Comparison of ENCODE assay signal across 8 cellular contexts in the genomic region with DNA sequence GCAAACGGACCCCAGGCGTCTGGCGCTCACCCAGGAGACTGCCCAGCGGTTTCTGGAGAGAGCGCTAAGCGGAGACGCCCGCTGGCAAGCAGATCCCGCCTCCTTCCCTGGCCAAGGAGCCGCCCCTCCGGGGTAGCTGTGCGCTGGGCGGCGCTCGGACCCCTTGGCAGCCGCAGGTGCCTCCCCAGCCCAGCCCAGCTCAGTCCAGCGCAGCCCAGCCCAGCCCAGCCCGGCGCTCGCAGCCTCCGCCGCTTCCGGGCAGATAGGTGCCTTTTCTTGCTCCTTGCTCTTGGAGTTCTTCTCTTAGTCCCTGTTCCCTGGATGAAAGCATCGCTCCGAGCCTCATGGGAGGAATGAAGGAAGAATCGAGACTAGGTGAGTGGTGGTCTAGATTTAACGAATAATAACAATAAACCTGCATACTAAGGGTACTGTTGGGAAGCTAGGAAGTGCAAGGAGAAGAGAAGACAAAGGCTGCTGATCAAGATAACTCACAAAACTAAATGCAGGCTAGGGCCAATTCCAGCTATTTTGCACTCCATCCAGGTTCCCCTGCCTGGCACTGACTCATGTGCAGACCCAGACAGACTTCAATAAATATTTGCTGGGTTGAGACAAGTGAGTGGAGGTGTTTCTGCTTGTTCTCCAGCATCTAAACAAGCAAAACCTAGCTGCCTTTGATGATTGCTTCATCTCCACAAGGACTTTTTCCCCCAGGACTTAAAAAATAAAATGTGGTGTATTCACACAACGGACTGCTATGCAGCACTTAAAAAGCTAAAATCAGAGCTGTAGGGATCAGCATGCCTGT. TPM values are rescaled to one million over a fixed set of nuclear protein-coding genes. Genes with fewer than 3 reads are reported as not detected.
DNase-seq lines count a peak whose midpoint lies in the region; ATAC-seq and TF ChIP-seq lines count a peak whose summit lies in the region.

A gene (plus strand): TSS at position 202 of the 811 bp plus-strand sequence. CDS start 4,609 bp downstream, outside the sequence.

- no peak within 1 kb of the TSS for H3K27ac ChIP-seq in brain microvascular endothelial cell

- CTCF ChIA-PET in Caco-2 (lab: Charles Lee), result interaction anchor here (0.7 to 1.3 kb wide), 3 partner anchors 134 to 669 kb away, joined by 3 to 5 read pairs (median 4); no protein-coding TSS in a partner anchor

- ATAC-seq in GM19467 (IDR thresholded peaks at IDR 0.05; ENCODE audit: unreplicated experiment) (no peak), GM21528 (IDR thresholded peaks at IDR 0.05; ENCODE audit: low FRiP score, unreplicated experiment) (no peak), GM21723 (IDR thresholded peaks at IDR 0.05; ENCODE audit: unreplicated experiment) (no peak)

- H3K27me3 Mint-ChIP-seq in Caco-2 (ENCODE audit: insufficient read depth, unreplicated experiment), result peaks cover 41% of the 10 kb centered on the region

- in situ Hi-C loops in brain microvascular endothelial cell (cut with HindIII; ENCODE audit: low pct_ligation_motif_present, low sequenced_read_pairs), result no loop called here

- H3K9me3 Mint-ChIP-seq in Caco-2 (ENCODE audit: unreplicated experiment), result no peaks in the 10 kb centered on the region

- no TSS peak for BruUV-seq in Caco-2 (replicated peaks; lab: Mats Ljungman, UMichigan)

- H3K27me3 ChIP-seq in Caco-2 (replicated peaks; ENCODE audit: control insufficient read depth, insufficient read depth, low read length) (no peaks in the 10 kb centered on the region), brain microvascular endothelial cell (replicated peaks) (peaks cover 3% of the 10 kb centered on the region)

- TF ChIP-seq CTCF in Caco-2 (IDR thresholded peaks at IDR 0.05; ENCODE audit: insufficient read depth in 1 of 2, low read depth in 1 of 2, low read length in 1 of 2, severe bottlenecking in 1 of 2, unreplicated experiment in 1 of 2) (no peak), brain microvascular endothelial cell (IDR thresholded peaks at IDR 0.05; ENCODE audit: low read depth, low read length, missing control alignments) (no peak)

- no peaks in the 10 kb centered on the region for H3K4me1 Mint-ChIP-seq in Caco-2 (ENCODE audit: low read depth, unreplicated experiment)

- intact Hi-C loops in Caco-2 (cut with micrococcal nuclease; ENCODE audit: unreplicated experiment), result no loop called here

- no peaks in the 10 kb centered on the region for H3K9me3 ChIP-seq in Caco-2

- H3K4me3 ChIP-seq in Caco-2 (ENCODE audit: low read depth, low read length) (peak within 1 kb of the TSS; percentile 32), brain microvascular endothelial cell (ENCODE audit: low read depth, low read length) (peak within 1 kb of the TSS; percentile 54), skeletal muscle cell (ENCODE audit: low read depth, low read length) (peak within 1 kb of the TSS; percentile 53)

- no peaks in the 10 kb centered on the region for H3K36me3 Mint-ChIP-seq in Caco-2 (ENCODE audit: insufficient read depth, unreplicated experiment)

- H3K4me1 ChIP-seq in Caco-2, result no peaks in the 10 kb centered on the region

- H3K4me3 Mint-ChIP-seq in Caco-2 (ENCODE audit: unreplicated experiment), result peak within 1 kb of the TSS; percentile 57

- no peak within 1 kb of the TSS for H3K27ac Mint-ChIP-seq in Caco-2 (ENCODE audit: unreplicated experiment)

- POLR2A ChIA-PET in Caco-2 (lab: Charles Lee), result interaction anchor here (0.6 kb wide), 1 partner anchor 154 kb away, joined by 3 read pairs; no protein-coding TSS in a partner anchor

- no peaks in the 10 kb centered on the region for H3K36me3 ChIP-seq in Caco-2 (ENCODE audit: control insufficient read depth, insufficient read depth, low read length)
- no peaks in the 10 kb centered on the region for H3K36me3 ChIP-seq in brain microvascular endothelial cell (replicated peaks)

- DNase-seq in Caco-2, result peak; percentile 57 to 64
- DNase-seq in NCI-H2029 (lab: John Stamatoyannopoulos, UW), result peak; percentile 88
- DNase-seq in brain microvascular endothelial cell, result no peak
- peak; percentile 77 for DNase-seq in iPS-NIHi11 (ENCODE audit: low spot score)
- DNase-seq in skeletal muscle cell (ENCODE audit: low read depth), result no peak

RNA-seq across cellular contexts. Expression of the gene that starts here (rescaled TPM):
- 0.16 and 0.32 TPM in 2 replicates for total RNA-seq in Caco-2 (2022)

Comparison
In these comparisons a context has a peak if more than half of its experiments do, and no peak if none do; other contexts are left out.
1. Peak in DNase-seq and H3K4me3 ChIP-seq in Caco-2; RNA of the gene not detected or under 1 TPM.
2. DNase-seq: peak in NCI-H2029 (single experiment) and iPS-NIHi11 (single experiment); none in brain microvascular endothelial cell (single experiment) and skeletal muscle cell (single experiment).
3. Peak in every context shown above with its lines, with median percentiles within 50 percentile points of each other: H3K4me3 ChIP-seq.